Comparison of ENCODE assay signal across 21 cellular contexts in genomic region chr13:64278493-64278892, GRCh38.
A peak's percentile ranks its signal among the peaks of the same experiment; 100 is the strongest.
DNase-seq lines count a peak whose midpoint lies in the region; ATAC-seq, FAIRE-seq and TF ChIP-seq lines count a peak whose summit lies in the region.
"Had no signal": no experiment of that assay in that cellular context is flagged by ENCODE, and none has a peak within 500 bp of the region (broad histone marks: within the 10 kb centered on the region; RNA-seq: fewer than 3 reads in every experiment).

No MANE protein-coding gene starts in this region.

- no peaks in the 10 kb centered on the region for H3K4me1 Mint-ChIP-seq in naive thymus-derived CD4-positive, alpha-beta T cell
- H3K4me1 Mint-ChIP-seq: GM23338, memory B cell had no signal

- TF ChIP-seq EP300 in K562 (IDR thresholded peaks at IDR 0.05; ENCODE audit: low read length): no peak

- no peak for ATAC-seq in K562
- no peak for ATAC-seq in naive thymus-derived CD4-positive, alpha-beta T cell
- no peak for ATAC-seq in HG03039 (IDR thresholded peaks at IDR 0.05; ENCODE audit: unreplicated experiment)
- ATAC-seq: GM23338 had no signal

- no peak overlapping the region for H4K8ac ChIP-seq in mesenchymal stem cell (ENCODE audit: low read length)

- no peak overlapping the region for H2BK15ac ChIP-seq in mesenchymal stem cell (ENCODE audit: low read depth, poor library complexity, severe bottlenecking)

- TF ChIP-seq POLR2A in K562 (conservative IDR thresholded peaks at IDR 0.05): no peak

- H3K27me3 ChIP-seq in K562 (ENCODE audit: control insufficient read depth in 2 of 2, insufficient read depth in 2 of 2, low read length in 2 of 2): no peaks in the 10 kb centered on the region
- no peaks in the 10 kb centered on the region for H3K27me3 ChIP-seq in mesenchymal stem cell (ENCODE audit: control insufficient read depth in 1 of 2, insufficient read depth in 1 of 2, low read length in 2 of 2)
- H3K27me3 ChIP-seq in naive thymus-derived CD4-positive, alpha-beta T cell (ENCODE audit: control insufficient read depth in 2 of 2, insufficient read depth in 2 of 2, low read length in 2 of 2): no peaks in the 10 kb centered on the region
- H3K27me3 ChIP-seq: dorsolateral prefrontal cortex, neutrophil, Peyer's patch, stomach had no signal

- H3K9me3 ChIP-seq in K562 (replicated peaks; ENCODE audit: control insufficient read depth, insufficient read depth, low read depth, low read length) (no peaks in the 10 kb centered on the region), mesenchymal stem cell (ENCODE audit: control insufficient read depth, low read length) (no peaks in the 10 kb centered on the region)
- peaks cover 0 to 5% (median 0%) of the 10 kb centered on the region in 3 experiments for H3K9me3 ChIP-seq in naive thymus-derived CD4-positive, alpha-beta T cell (ENCODE audit: control insufficient read depth in 2 of 3, low read length in 3 of 3)
- H3K9me3 ChIP-seq: neutrophil, Peyer's patch had no signal

- H3K18ac ChIP-seq in mesenchymal stem cell (ENCODE audit: low read depth in 1 of 2, low read length in 2 of 2): no peak overlapping the region

- H3K14ac ChIP-seq in mesenchymal stem cell (ENCODE audit: low read length in 2 of 2): no peak overlapping the region

- BruUV-seq in K562 (replicated peaks; lab: Mats Ljungman, UMichigan): no TSS peak

- DNase-seq in AG09309 (ENCODE audit: low read depth) (peak; percentile 5), NCI-H226 (peak; percentile 72), K562 (ENCODE audit: extremely low read depth in 1 of 4, low spot score in 3 of 4) (no peak), mesenchymal stem cell (peak; percentile 22)
- no peak for DNase-seq in activated effector memory CD4-positive, alpha-beta T cell treated with Interleukin-2 at 50 U/mL for 16 hours
- no peak for DNase-seq in naive thymus-derived CD4-positive, alpha-beta T cell
- DNase-seq in stimulated activated CD4-positive, alpha-beta T cell treated with anti-CD3 and anti-CD28 coated beads, Interleukin-12 subunit alpha, Interleukin-12 subunit beta, amount 100 ng/mL, for 4 hours: no peak
- DNase-seq: activated CD4-positive, alpha-beta T cell treated with anti-CD3 and anti-CD28 coated beads for 4 hours; AML-193; amygdala; dorsolateral prefrontal cortex; KG1; NCI-H1694 treated with DMSO at 0.1 percent for 48 hours; NCI-H510A treated with DMSO at 0.1 percent for 48 hours; Peyer's patch; stomach had no signal

- 10% methylated on average over 5 of the region's 5 CpGs for WGBS in K562 (ENCODE audit: insufficient coverage, low coverage, missing lambda C conversion rate)
- 47% methylated on average over 4 of the region's 5 CpGs for WGBS in mesenchymal stem cell

- TF ChIP-seq RAD21 in K562 (CRISPR knock-in tag; conservative IDR thresholded peaks at IDR 0.05 in 1 of 2, IDR thresholded peaks at IDR 0.05 in 1 of 2): no peak

- H3K4me2 ChIP-seq in K562 (ENCODE audit: insufficient read depth, low read length): no peak overlapping the region
- no peak overlapping the region for H3K4me2 ChIP-seq in mesenchymal stem cell (ENCODE audit: low read length, poor library complexity, severe bottlenecking)
- H3K4me2 ChIP-seq: GM23338 had no signal

- H3K27ac ChIP-seq in K562 (ENCODE audit: extremely low read depth, low read depth, low read length) (no peak overlapping the region), mesenchymal stem cell (ENCODE audit: low read length, poor library complexity, severe bottlenecking) (no peak overlapping the region)
- no peak overlapping the region for H3K27ac ChIP-seq in naive thymus-derived CD4-positive, alpha-beta T cell (ENCODE audit: low read depth, low read length)
- H3K27ac ChIP-seq: dorsolateral prefrontal cortex, neutrophil, Peyer's patch, skin epidermis, stomach had no signal

- no peak overlapping the region for H3K4me3 ChIP-seq in AG09309 (ENCODE audit: control insufficient read depth, low read depth, low read length)
- H3K4me3 ChIP-seq in K562: no peak overlapping the region
- no peak overlapping the region for H3K4me3 ChIP-seq in mesenchymal stem cell (ENCODE audit: insufficient read depth in 1 of 2, low read depth in 1 of 2, low read length in 2 of 2)
- no peak overlapping the region for H3K4me3 ChIP-seq in naive thymus-derived CD4-positive, alpha-beta T cell (ENCODE audit: low read length)
- H3K4me3 ChIP-seq: dorsolateral prefrontal cortex, GM23338, Peyer's patch, skin epidermis, stomach had no signal

- TF ChIP-seq CTCF in AG09309 (IDR thresholded peaks at IDR 0.05; ENCODE audit: control insufficient read depth, insufficient read depth, low read depth, low read length, missing control alignments) (no peak), K562 (IDR thresholded peaks at IDR 0.05 in 2 of 3, conservative IDR thresholded peaks at IDR 0.05 in 1 of 3; ENCODE audit: insufficient read depth in 2 of 3, low read depth in 1 of 3, low read length in 3 of 3) (no peak)

- H3K36me3 ChIP-seq in K562 (ENCODE audit: control insufficient read depth, insufficient read depth, low read length): no peaks in the 10 kb centered on the region
- H3K36me3 ChIP-seq in mesenchymal stem cell (ENCODE audit: control insufficient read depth in 1 of 2, insufficient read depth in 2 of 2, low read depth in 1 of 2, low read length in 2 of 2): no peaks in the 10 kb centered on the region
- H3K36me3 ChIP-seq in naive thymus-derived CD4-positive, alpha-beta T cell (ENCODE audit: control insufficient read depth in 2 of 3, insufficient read depth in 3 of 3, low read length in 3 of 3): no peaks in the 10 kb centered on the region
- H3K36me3 ChIP-seq: neutrophil, Peyer's patch, stomach had no signal

- H3K4me1 ChIP-seq in K562 (replicated peaks in 1 of 2; ENCODE audit: control insufficient read depth in 2 of 2, insufficient read depth in 2 of 2, low read length in 2 of 2): no peaks in the 10 kb centered on the region
- H3K4me1 ChIP-seq in mesenchymal stem cell (ENCODE audit: control insufficient read depth, insufficient read depth, low read depth, low read length): no peaks in the 10 kb centered on the region
- no peaks in the 10 kb centered on the region for H3K4me1 ChIP-seq in naive thymus-derived CD4-positive, alpha-beta T cell (ENCODE audit: control insufficient read depth in 2 of 2, insufficient read depth in 2 of 2, low read length in 2 of 2)
- H3K4me1 ChIP-seq: Peyer's patch, stomach had no signal

- H4K20me1 ChIP-seq in K562 (replicated peaks; ENCODE audit: control insufficient read depth, insufficient read depth, low read length): no peaks in the 10 kb centered on the region

- H2BK12ac ChIP-seq in mesenchymal stem cell (ENCODE audit: low read length in 2 of 2): no peak overlapping the region

- in situ Hi-C loops in K562 (cut with MboI): no loop called here

- H3K79me2 ChIP-seq in K562 (ENCODE audit: control insufficient read depth, insufficient read depth, low read length): no peaks in the 10 kb centered on the region

- no peak for FAIRE-seq in K562 (lab: Jason Lieb, UNC)

- no peak overlapping the region for H3K9ac ChIP-seq in K562 (ENCODE audit: insufficient read depth in 1 of 2, low read depth in 2 of 2, low read length in 2 of 2)
- no peak overlapping the region for H3K9ac ChIP-seq in mesenchymal stem cell (ENCODE audit: low read length)

- H2BK120ac ChIP-seq in mesenchymal stem cell (ENCODE audit: low read depth, low read length): no peak overlapping the region

- H3K79me1 ChIP-seq in mesenchymal stem cell (replicated peaks; ENCODE audit: low read length, poor library complexity, severe bottlenecking): no peaks in the 10 kb centered on the region

- peaks cover 0 to 17% (median 5%) of the 10 kb centered on the region in 11 donors for H3K9me3 Mint-ChIP-seq in naive thymus-derived CD4-positive, alpha-beta T cell

- H3K36me3 Mint-ChIP-seq in naive thymus-derived CD4-positive, alpha-beta T cell: no peaks in the 10 kb centered on the region
- H3K36me3 Mint-ChIP-seq: memory B cell had no signal

- H3K23ac ChIP-seq in mesenchymal stem cell (ENCODE audit: low read length in 2 of 2): no peak overlapping the region

- no peak overlapping the region for H3K4me3 Mint-ChIP-seq in naive thymus-derived CD4-positive, alpha-beta T cell
- H3K4me3 Mint-ChIP-seq: GM23338, memory B cell had no signal

- POLR2A ChIA-PET in K562 (lab: Yijun Ruan, JAX): no interaction called here
- POLR2A ChIA-PET in naive thymus-derived CD4-positive, alpha-beta T cell (lab: Charles Lee): no interaction called here

- intact Hi-C loops in K562 (cut with micrococcal nuclease): no loop called here
- intact Hi-C loops in naive thymus-derived CD4-positive, alpha-beta T cell (cut with micrococcal nuclease): no loop called here

- H3K9me1 ChIP-seq in K562 (ENCODE audit: control insufficient read depth, insufficient read depth, low read length): no peaks in the 10 kb centered on the region

- H2AFZ ChIP-seq in K562 (ENCODE audit: low read depth, low read length) (no peak overlapping the region), mesenchymal stem cell (ENCODE audit: low read depth, low read length) (no peak overlapping the region)
- H2AFZ ChIP-seq: GM23338 had no signal

- H2AK5ac ChIP-seq in mesenchymal stem cell (ENCODE audit: low read length, severe bottlenecking): no peak overlapping the region

- H2BK5ac ChIP-seq in mesenchymal stem cell (ENCODE audit: low read depth, low read length, poor library complexity, severe bottlenecking): no peak overlapping the region

- no peaks in the 10 kb centered on the region for H3K27me3 Mint-ChIP-seq in naive thymus-derived CD4-positive, alpha-beta T cell
- H3K27me3 Mint-ChIP-seq: memory B cell had no signal

- no peak overlapping the region for H3K27ac Mint-ChIP-seq in naive thymus-derived CD4-positive, alpha-beta T cell
- H3K27ac Mint-ChIP-seq: GM23338, memory B cell had no signal

- CTCF ChIA-PET in K562 (lab: Yijun Ruan, JAX; ENCODE audit: low intra/inter-chr PET ratio): no interaction called here
- CTCF ChIA-PET in naive thymus-derived CD4-positive, alpha-beta T cell (lab: Charles Lee): no interaction called here

- no peak overlapping the region for H3K4ac ChIP-seq in mesenchymal stem cell (ENCODE audit: low read depth in 1 of 2, low read length in 2 of 2)

- no peak overlapping the region for H4K91ac ChIP-seq in mesenchymal stem cell (ENCODE audit: low read length)

TF ChIP-seq in K562, 482 proteins besides CTCF, POLR2A, EP300 and RAD21:
- TF ChIP-seq PHTF2 (CRISPR knock-in tag; IDR thresholded peaks at IDR 0.05) (no peak), TCF7L2 (IDR thresholded peaks at IDR 0.05; ENCODE audit: low read depth, low read length) (no peak), FOSL1 (tag; conservative IDR thresholded peaks at IDR 0.05) (0 out of 2 replicates have a peak, but pooled peaks have one; percentile 43)
TF ChIP-seq in K562: peak in this region for 1.

Comparison
In these comparisons a context has a peak if more than half of its experiments do, and no peak if none do; other contexts are left out.
1. DNase-seq: peak in AG09309 (single experiment), NCI-H226 (single experiment) and mesenchymal stem cell (single experiment); none in K562 (0 of 4), activated effector memory CD4-positive, alpha-beta T cell treated with Interleukin-2 at 50 U/mL for 16 hours (single experiment), naive thymus-derived CD4-positive, alpha-beta T cell (0 of 9) and stimulated activated CD4-positive, alpha-beta T cell treated with anti-CD3 and anti-CD28 coated beads, Interleukin-12 subunit alpha, Interleukin-12 subunit beta, amount 100 ng/mL, for 4 hours (single experiment).